In genomic region chr1:211382714-211383480, GRCh38 we compare ENCODE assay signal across 8 cellular contexts. TPM values are rescaled to one million over a fixed set of nuclear protein-coding genes. Genes with fewer than 3 reads are reported as not detected.
DNase-seq lines count a peak whose midpoint lies in the region; ATAC-seq and TF ChIP-seq lines count a peak whose summit lies in the region.

No MANE protein-coding gene starts in this region.

- peaks cover 6% of the 10 kb centered on the region for H3K4me1 ChIP-seq in OCI-LY7 (ENCODE audit: insufficient read depth, low read length, poor library complexity, severe bottlenecking)
- H3K4me1 ChIP-seq in mononuclear cell (ENCODE audit: insufficient read depth, low read length): peaks cover 10% of the 10 kb centered on the region

- H3K4me3 ChIP-seq in OCI-LY7 (ENCODE audit: low read depth, low read length, poor library complexity, severe bottlenecking) (peak overlapping the region; percentile 67), mononuclear cell (ENCODE audit: low read length) (peak overlapping the region; percentile 92)

- ATAC-seq in GM21381 (IDR thresholded peaks at IDR 0.05; ENCODE audit: unreplicated experiment): peak; percentile 95

- no peaks in the 10 kb centered on the region for H3K79me2 ChIP-seq in OCI-LY7 (ENCODE audit: insufficient read depth, low read depth, low read length)

- intact Hi-C loops in Calu3 (cut with micrococcal nuclease; ENCODE audit: unreplicated experiment) (loop anchor here (2.0 to 10.0 kb wide), 3 partner anchors 60 to 1728 kb away; partner anchors contain the start of gene LAMB3), OCI-LY7 (cut with micrococcal nuclease; ENCODE audit: unreplicated experiment) (loop anchor here (2.0 to 5.0 kb wide), 2 partner anchors 56 to 89 kb away; partner anchors contain the start of gene TRAF5)

- peaks cover 13% of the 10 kb centered on the region for H3K4me1 Mint-ChIP-seq in Calu3 (ENCODE audit: low read depth, unreplicated experiment)

- CTCF ChIA-PET in Calu3 (lab: Charles Lee) (interaction anchor here (0.6 to 0.8 kb wide), 4 partner anchors 34 to 346 kb away, joined by 3 to 11 read pairs (median 4); partner anchors contain the start of gene RCOR3), OCI-LY7 (lab: Charles Lee; ENCODE audit: unreplicated experiment) (no interaction called here)

- H2AFZ ChIP-seq in OCI-LY7 (ENCODE audit: low read length): peak overlapping the region; percentile 64

- peak overlapping the region; percentile 100 for H3K27ac Mint-ChIP-seq in Calu3 (ENCODE audit: unreplicated experiment)

- peak overlapping the region; percentile 58 for H3K4me2 ChIP-seq in OCI-LY7 (ENCODE audit: low read length)

- H3K27me3 Mint-ChIP-seq in Calu3 (ENCODE audit: unreplicated experiment): no peaks in the 10 kb centered on the region

- H3K9me3 ChIP-seq in OCI-LY7 (ENCODE audit: low read length) (no peaks in the 10 kb centered on the region), mononuclear cell (ENCODE audit: low read depth, low read length) (no peaks in the 10 kb centered on the region)

- TF ChIP-seq CTCF in Calu3 (IDR thresholded peaks at IDR 0.05; ENCODE audit: unreplicated experiment) (no peak), OCI-LY7 (conservative IDR thresholded peaks at IDR 0.05; ENCODE audit: low read length) (no peak)

- no peaks in the 10 kb centered on the region for H3K9me2 ChIP-seq in OCI-LY7 (ENCODE audit: insufficient read depth, low read length)

- DNase-seq in Calu3: peak; percentile 93
- DNase-seq in HT1080 (ENCODE audit: low read depth): peak; percentile 85
- DNase-seq in OCI-LY7 (ENCODE audit: low spot score): peak; percentile 83
- peak; percentile 66 for DNase-seq in activated T-cell treated with anti-CD3 and anti-CD28 coated beads for 4 hours
- peak; percentile 46 for DNase-seq in epithelial cell of prostate (ENCODE audit: low read depth, low spot score)
- DNase-seq in stimulated activated CD8-positive, alpha-beta memory T cell treated with anti-CD3 and anti-CD28 coated beads, Interleukin-2, amount 100 ng/mL, for 1 hour (ENCODE audit: low read depth in 2 of 2): peak; percentile 67 to 71

- no peaks in the 10 kb centered on the region for H3K27me3 ChIP-seq in mononuclear cell (ENCODE audit: insufficient read depth, low read length)

- H3K36me3 Mint-ChIP-seq in Calu3 (ENCODE audit: insufficient read depth, unreplicated experiment): peaks cover 20% of the 10 kb centered on the region

- H3K4me3 Mint-ChIP-seq in Calu3 (ENCODE audit: low read depth, unreplicated experiment): peak overlapping the region; percentile 94

- BruUV-seq in Calu3 (replicated peaks; lab: Mats Ljungman, UMichigan) (TSS peak; percentile 84), OCI-LY7 (replicated peaks; lab: Mats Ljungman, UMichigan) (TSS peak; percentile 70)

- H4K20me1 ChIP-seq in OCI-LY7 (ENCODE audit: insufficient read depth, low read length): no peaks in the 10 kb centered on the region

- H3K36me3 ChIP-seq in OCI-LY7 (ENCODE audit: insufficient read depth, low read length): no peaks in the 10 kb centered on the region; the same call in 1 of the 2 replicates

- H3K27ac ChIP-seq in OCI-LY7 (ENCODE audit: low read depth, low read length, poor library complexity, severe bottlenecking) (no peak overlapping the region), epithelial cell of prostate (peak overlapping the region; percentile 86)

- POLR2A ChIA-PET in OCI-LY7 (lab: Charles Lee): interaction anchor here (0.6 to 2.6 kb wide), 5 partner anchors 16 to 665 kb away, joined by 3 to 21 read pairs (median 3); partner anchors contain the start of gene TRAF5

- no peaks in the 10 kb centered on the region for H3K9me3 Mint-ChIP-seq in Calu3 (ENCODE audit: low read depth, unreplicated experiment)

RNA-seq across cellular contexts. Expression of gene TRAF5, which starts 56.3 kb away (rescaled TPM):
- total RNA-seq in Calu3 (2022) (13.7 and 15.2 TPM in 2 replicates), OCI-LY7 (2022) (54.4 and 61.1 TPM in 2 replicates), mononuclear cell (20.8 TPM)
- 5.1 and 6.5 TPM in 2 replicates for total RNA-seq in HT1080 (2014; rRNA removed; shearing (Covaris generic))
- polyA plus RNA-seq in HT1080 (2015; cell fraction: cytosol; rRNA removed): 3.2 and 5.1 TPM in 2 replicates
- 23.7 and 32.3 TPM in 2 replicates for polyA plus RNA-seq in HT1080 (2015; cell fraction: nucleus; rRNA removed)
- 23.0 and 24.2 TPM in 2 replicates for total RNA-seq in OCI-LY7 (2014; rRNA removed; shearing (Covaris generic))
